In genomic region chr11:111870522-111870886, GRCh38 we compare ENCODE assay signal across 8 cellular contexts. TPM values are rescaled to one million over a fixed set of nuclear protein-coding genes. Genes with fewer than 3 reads are reported as not detected.
DNase-seq lines count a peak whose midpoint lies in the region; ATAC-seq, FAIRE-seq and TF ChIP-seq lines count a peak whose summit lies in the region.

No MANE protein-coding gene starts in this region.

- H2AFZ ChIP-seq in keratinocyte (ENCODE audit: control insufficient read depth, low read length), result peak overlapping the region; percentile 95

- POLR2A ChIA-PET in activated CD4-positive, alpha-beta memory T cell treated with anti-CD3 and anti-CD28 coated beads, Interleukin-2, amount 10 ng/mL, durations not matched to agents 7 days and 5 days (lab: Charles Lee), result interaction anchor here (0.9 to 2.5 kb wide), 6 partner anchors 9 to 105 kb away, joined by 3 to 23 read pairs (median 7); partner anchors contain the start of genes CFAP68, FDXACB1 and PPP2R1B

- ATAC-seq in HG02885 (IDR thresholded peaks at IDR 0.05; ENCODE audit: poor library complexity, unreplicated experiment) (peak; percentile 15), GM18502 (IDR thresholded peaks at IDR 0.05; ENCODE audit: poor library complexity, unreplicated experiment) (no peak)

- peaks cover 7% of the 10 kb centered on the region for H3K4me1 ChIP-seq in keratinocyte (ENCODE audit: control insufficient read depth, extremely low read depth, insufficient read depth, low read length)
- H3K4me1 ChIP-seq in thymus (ENCODE audit: control insufficient read depth, insufficient read depth, low read length), result peaks cover 6% of the 10 kb centered on the region

- H3K27ac ChIP-seq in keratinocyte (ENCODE audit: control insufficient read depth, insufficient read depth, low read length) (peak overlapping the region; percentile 45), thymus (ENCODE audit: low read depth) (no peak overlapping the region)

- no peak for TF ChIP-seq CTCF in keratinocyte (optimal IDR thresholded peaks at IDR 0.05 in 1 of 3, IDR thresholded peaks at IDR 0.05 in 1 of 3, conservative IDR thresholded peaks at IDR 0.05 in 1 of 3; ENCODE audit: extremely low read depth in 1 of 3, insufficient read depth in 2 of 3, low read length in 3 of 3)

- dilution Hi-C loops in keratinocyte (cut with MboI; ENCODE audit: extremely low pct_ligation_motif_present, low sequenced_read_pairs), result no loop called here

- H3K4me1 Mint-ChIP-seq in activated CD4-positive, alpha-beta memory T cell treated with anti-CD3 and anti-CD28 coated beads, Interleukin-2, amount 10 ng/mL, durations not matched to agents 7 days and 5 days, result peaks cover 32% of the 10 kb centered on the region

- H3K36me3 Mint-ChIP-seq in activated CD4-positive, alpha-beta memory T cell treated with anti-CD3 and anti-CD28 coated beads, Interleukin-2, amount 10 ng/mL, durations not matched to agents 7 days and 5 days (ENCODE audit: low read depth), result peaks cover 33% of the 10 kb centered on the region

- H3K27me3 Mint-ChIP-seq in activated CD4-positive, alpha-beta memory T cell treated with anti-CD3 and anti-CD28 coated beads, Interleukin-2, amount 10 ng/mL, durations not matched to agents 7 days and 5 days, result no peaks in the 10 kb centered on the region

- CTCF ChIA-PET in activated CD4-positive, alpha-beta memory T cell treated with anti-CD3 and anti-CD28 coated beads, Interleukin-2, amount 10 ng/mL, durations not matched to agents 7 days and 5 days (lab: Charles Lee), result interaction anchor here (0.6 to 3.4 kb wide), 13 partner anchors 9 to 1435 kb away, joined by 3 to 16 read pairs (median 4); partner anchors contain the start of genes CFAP68, NKAPD1 and PIH1D2

- peaks cover 0 to 8% of the 10 kb centered on the region in 2 experiments for H3K36me3 ChIP-seq in keratinocyte (ENCODE audit: control insufficient read depth in 2 of 2, extremely low read depth in 1 of 2, insufficient read depth in 2 of 2, low read length in 2 of 2)
- peaks cover 14% of the 10 kb centered on the region for H3K36me3 ChIP-seq in thymus (ENCODE audit: control insufficient read depth, insufficient read depth)

- H3K79me2 ChIP-seq in keratinocyte (ENCODE audit: control insufficient read depth, insufficient read depth, low read length), result peaks cover 3% of the 10 kb centered on the region

- peak overlapping the region; percentile 79 for H3K4me2 ChIP-seq in keratinocyte (ENCODE audit: control insufficient read depth, extremely low read depth, insufficient read depth, low read depth, low read length)

- H3K27me3 ChIP-seq in keratinocyte (ENCODE audit: control insufficient read depth, extremely low read depth, insufficient read depth, low read length) (no peaks in the 10 kb centered on the region), thymus (ENCODE audit: control insufficient read depth, insufficient read depth) (no peaks in the 10 kb centered on the region)

- DNase-seq in NCI-H345 treated with DMSO at 0.1 percent for 48 hours (lab: John Stamatoyannopoulos, UW; ENCODE audit: unreplicated experiment) (peak; percentile 28), NCI-H345 (lab: John Stamatoyannopoulos, UW) (no peak), keratinocyte (ENCODE audit: low read depth, low spot score) (no peak), GM19238 (ENCODE audit: insufficient read length, low spot score) (no peak)
- DNase-seq in activated CD4-positive, alpha-beta memory T cell treated with anti-CD3 and anti-CD28 coated beads, Interleukin-2, amount 10 ng/mL, durations not matched to agents 7 days and 5 days, result no peak

- H3K9me3 ChIP-seq in keratinocyte (ENCODE audit: control insufficient read depth, low read depth, low read length), result no peaks in the 10 kb centered on the region
- H3K9me3 ChIP-seq in thymus (ENCODE audit: control insufficient read depth), result no peaks in the 10 kb centered on the region

- no peaks in the 10 kb centered on the region for H4K20me1 ChIP-seq in keratinocyte (ENCODE audit: control insufficient read depth, extremely low read depth, insufficient read depth, low read length)

- H3K4me3 Mint-ChIP-seq in activated CD4-positive, alpha-beta memory T cell treated with anti-CD3 and anti-CD28 coated beads, Interleukin-2, amount 10 ng/mL, durations not matched to agents 7 days and 5 days, result peak overlapping the region; percentile 91

- H3K4me3 ChIP-seq in keratinocyte (ENCODE audit: control insufficient read depth in 2 of 3, extremely low read depth in 1 of 3, insufficient read depth in 2 of 3, low read depth in 1 of 3, low read length in 3 of 3) (peak overlapping the region; percentile 74 to 86 (median 82)), thymus (ENCODE audit: low read length) (peak overlapping the region; percentile 81)

- H3K9ac ChIP-seq in keratinocyte (ENCODE audit: control insufficient read depth, extremely low read depth, insufficient read depth, low read length), result peak overlapping the region; percentile 78

- FAIRE-seq in keratinocyte (lab: Jason Lieb, UNC), result no peak

- peak overlapping the region; percentile 85 for H3K27ac Mint-ChIP-seq in activated CD4-positive, alpha-beta memory T cell treated with anti-CD3 and anti-CD28 coated beads, Interleukin-2, amount 10 ng/mL, durations not matched to agents 7 days and 5 days

- H3K9me1 ChIP-seq in keratinocyte (ENCODE audit: control insufficient read depth, extremely low read depth, insufficient read depth, low read length), result no peaks in the 10 kb centered on the region

- no peaks in the 10 kb centered on the region for H3K9me3 Mint-ChIP-seq in activated CD4-positive, alpha-beta memory T cell treated with anti-CD3 and anti-CD28 coated beads, Interleukin-2, amount 10 ng/mL, durations not matched to agents 7 days and 5 days

RNA-seq across cellular contexts. Expression of gene ALG9, which starts 0.9 kb away (rescaled TPM):
- total RNA-seq in activated CD4-positive, alpha-beta memory T cell treated with anti-CD3 and anti-CD28 coated beads, Interleukin-2, amount 10 ng/mL, durations not matched to agents 7 days and 5 days, result 10 to 100 TPM; 24.8 to 25.0 TPM
- 23.4 to 34.4 TPM (median 27.2 TPM) in 3 replicates for polyA plus RNA-seq in keratinocyte
- polyA plus RNA-seq in keratinocyte (2011; ENCODE audit: low read depth), result 1.3 TPM
- polyA plus RNA-seq in keratinocyte (2011; cell fraction: cytosol; rRNA removed), result 11.6 and 24.6 TPM in 2 replicates
- polyA plus RNA-seq in keratinocyte (2011; cell fraction: nucleus; rRNA removed), result 51.7 and 54.4 TPM in 2 replicates
- polyA plus RNA-seq in keratinocyte (2012; ENCODE audit: low replicate concordance), result 20.0 and 20.8 TPM in 2 replicates
- 34.9 to 54.2 TPM (median 46.1 TPM) in 3 replicates for polyA minus RNA-seq in keratinocyte
- polyA minus RNA-seq in keratinocyte (2011; cell fraction: cytosol; rRNA and poly(A)+ RNA removed), result 23.8 TPM
- polyA minus RNA-seq in keratinocyte (2011; cell fraction: nucleus; rRNA and poly(A)+ RNA removed), result 36.4 and 70.7 TPM in 2 replicates
- 31.0 TPM for polyA plus RNA-seq in thymus

RNA-seq across cellular contexts. Expression of gene FDXACB1, which starts 8.5 kb away (rescaled TPM):
- 1 to 10 TPM; 2.9 to 3.6 TPM for total RNA-seq in activated CD4-positive, alpha-beta memory T cell treated with anti-CD3 and anti-CD28 coated beads, Interleukin-2, amount 10 ng/mL, durations not matched to agents 7 days and 5 days
- 2.2 to 3.5 TPM (median 2.9 TPM) in 3 replicates for polyA plus RNA-seq in keratinocyte
- polyA plus RNA-seq in keratinocyte (2011; ENCODE audit: low read depth), result 0.46 TPM
- polyA plus RNA-seq in keratinocyte (2011; cell fraction: cytosol; rRNA removed), result 1.5 and 2.4 TPM in 2 replicates
- polyA plus RNA-seq in keratinocyte (2011; cell fraction: nucleus; rRNA removed), result 1.9 and 2.0 TPM in 2 replicates
- 1.8 and 2.4 TPM in 2 replicates for polyA plus RNA-seq in keratinocyte (2012; ENCODE audit: low replicate concordance)
- 1.4 to 2.2 TPM (median 2.1 TPM) in 3 replicates for polyA minus RNA-seq in keratinocyte
- 1.7 TPM for polyA minus RNA-seq in keratinocyte (2011; cell fraction: cytosol; rRNA and poly(A)+ RNA removed)
- polyA minus RNA-seq in keratinocyte (2011; cell fraction: nucleus; rRNA and poly(A)+ RNA removed), result 1.4 and 2.5 TPM in 2 replicates
- 4.5 TPM for polyA plus RNA-seq in thymus

RNA-seq across cellular contexts. Expression of gene CFAP68, which starts 8.8 kb away (rescaled TPM):
- total RNA-seq in activated CD4-positive, alpha-beta memory T cell treated with anti-CD3 and anti-CD28 coated beads, Interleukin-2, amount 10 ng/mL, durations not matched to agents 7 days and 5 days, result 10 to 100 TPM; 19.0 to 19.4 TPM
- polyA plus RNA-seq in keratinocyte (33.0 to 63.8 TPM (median 58.9 TPM) in 3 replicates), thymus (36.4 TPM)
- polyA plus RNA-seq in keratinocyte (2011; ENCODE audit: low read depth), result 10.7 TPM
- polyA plus RNA-seq in keratinocyte (2011; cell fraction: cytosol; rRNA removed), result 47.9 and 77.0 TPM in 2 replicates
- polyA plus RNA-seq in keratinocyte (2011; cell fraction: nucleus; rRNA removed), result 18.0 and 18.4 TPM in 2 replicates
- 32.5 and 39.3 TPM in 2 replicates for polyA plus RNA-seq in keratinocyte (2012; ENCODE audit: low replicate concordance)
- polyA minus RNA-seq in keratinocyte, result 22.4 to 29.5 TPM (median 24.0 TPM) in 3 replicates
- 5.4 TPM for polyA minus RNA-seq in keratinocyte (2011; cell fraction: cytosol; rRNA and poly(A)+ RNA removed)
- polyA minus RNA-seq in keratinocyte (2011; cell fraction: nucleus; rRNA and poly(A)+ RNA removed), result 3.4 and 9.5 TPM in 2 replicates

RNA-seq across cellular contexts. Expression of gene CRYAB, which starts 41.1 kb away (rescaled TPM):
- not detected for total RNA-seq in activated CD4-positive, alpha-beta memory T cell treated with anti-CD3 and anti-CD28 coated beads, Interleukin-2, amount 10 ng/mL, durations not matched to agents 7 days and 5 days
- polyA plus RNA-seq in keratinocyte (7.4 to 47.9 TPM (median 11.0 TPM) in 3 replicates), thymus (116 TPM)
- 264 TPM for polyA plus RNA-seq in keratinocyte (2011; ENCODE audit: low read depth)
- 61.4 and 90.5 TPM in 2 replicates for polyA plus RNA-seq in keratinocyte (2011; cell fraction: cytosol; rRNA removed)
- 56.5 and 64.7 TPM in 2 replicates for polyA plus RNA-seq in keratinocyte (2011; cell fraction: nucleus; rRNA removed)
- 11.6 and 2,032 TPM in 2 replicates for polyA plus RNA-seq in keratinocyte (2012; ENCODE audit: low replicate concordance)
- polyA minus RNA-seq in keratinocyte, result 2.3 to 18.6 TPM (median 15.9 TPM) in 3 replicates
- polyA minus RNA-seq in keratinocyte (2011; cell fraction: cytosol; rRNA and poly(A)+ RNA removed), result 9.0 TPM
- polyA minus RNA-seq in keratinocyte (2011; cell fraction: nucleus; rRNA and poly(A)+ RNA removed), result 18.0 and 22.3 TPM in 2 replicates

RNA-seq across cellular contexts. Expression of gene HSPB2, which starts 42.0 kb away (rescaled TPM):
- not detected for total RNA-seq in activated CD4-positive, alpha-beta memory T cell treated with anti-CD3 and anti-CD28 coated beads, Interleukin-2, amount 10 ng/mL, durations not matched to agents 7 days and 5 days
- polyA plus RNA-seq in keratinocyte, result 0.08 to 0.98 TPM (median 0.22 TPM) in 3 replicates
- polyA plus RNA-seq in keratinocyte (2011; ENCODE audit: low read depth), result not detected
- polyA plus RNA-seq in keratinocyte (2011; cell fraction: cytosol; rRNA removed), result 0.55 TPM in 1 of 2 replicates, not detected in the other
- polyA plus RNA-seq in keratinocyte (2011; cell fraction: nucleus; rRNA removed), result 0.28 and 0.40 TPM in 2 replicates
- polyA plus RNA-seq in keratinocyte (2012; ENCODE audit: low replicate concordance), result 0.48 and 1.2 TPM in 2 replicates
- 0.63 TPM in 1 of 3 replicates, not detected in the others for polyA minus RNA-seq in keratinocyte
- polyA minus RNA-seq in keratinocyte (2011; cell fraction: cytosol; rRNA and poly(A)+ RNA removed), result not detected
- polyA minus RNA-seq in keratinocyte (2011; cell fraction: nucleus; rRNA and poly(A)+ RNA removed), result not detected in 2 replicates
- polyA plus RNA-seq in thymus, result 2.4 TPM
